In genomic region chr3:124730920-124731297, GRCh38 we compare ENCODE assay signal across 9 cellular contexts. TPM values are rescaled to one million over a fixed set of nuclear protein-coding genes. Genes with fewer than 3 reads are reported as not detected.
DNase-seq lines count a peak whose midpoint lies in the region; ATAC-seq, FAIRE-seq and TF ChIP-seq lines count a peak whose summit lies in the region.
"Had no signal": no experiment of that assay in that cellular context is flagged by ENCODE, and none has a peak within 500 bp of the region (broad histone marks: within the 10 kb centered on the region; RNA-seq: fewer than 3 reads in every experiment).

No MANE protein-coding gene starts in this region.

- intact Hi-C loops in spleen (cut with DNase I; ENCODE audit: low total_unique reads), result no loop called here

- TF ChIP-seq POLR2A in H54 (IDR thresholded peaks at IDR 0.05; ENCODE audit: low read depth, low read length) (no peak), spleen (IDR thresholded peaks at IDR 0.05) (no peak)

- H3K4me1 ChIP-seq in hepatocyte (ENCODE audit: insufficient read depth), result peaks cover 12% of the 10 kb centered on the region
- peaks cover 23 to 53% (median 36%) of the 10 kb centered on the region in 6 donors for H3K4me1 ChIP-seq in spleen

- 23% methylated on average over 13 of the region's 13 CpGs for WGBS in hepatocyte (ENCODE audit: low lambda C conversion rate, missing lambda C conversion rate)
- WGBS in spleen, 5 donors, result 13 to 18% (median 17%) methylated on average over 13 of the region's 13 CpGs

- H3K27ac ChIP-seq in hepatocyte, result peak overlapping the region; percentile 91
- peak overlapping the region in 6 of 8 donors; percentile 64 to 86 (median 80) for H3K27ac ChIP-seq in spleen

- H4K20me1 ChIP-seq in hepatocyte (ENCODE audit: insufficient read depth, poor library complexity, severe bottlenecking), result peaks cover 4% of the 10 kb centered on the region

- peaks cover 51% of the 10 kb centered on the region for H3K79me2 ChIP-seq in hepatocyte

- H3K4me2 ChIP-seq in hepatocyte, result peak overlapping the region; percentile 89

- peak; percentile 23 for FAIRE-seq in H54 (lab: Jason Lieb, UNC)
- FAIRE-seq: islet of Langerhans had no signal

- ATAC-seq in HG03045 (IDR thresholded peaks at IDR 0.05; ENCODE audit: unreplicated experiment) (no peak), GM21619 (IDR thresholded peaks at IDR 0.05; ENCODE audit: unreplicated experiment) (no peak), GM18861 (IDR thresholded peaks at IDR 0.05; ENCODE audit: unreplicated experiment) (no peak)

- TF ChIP-seq CTCF in hepatocyte (IDR thresholded peaks at IDR 0.05; ENCODE audit: poor library complexity) (no peak), spleen (IDR thresholded peaks at IDR 0.05 in 8 of 11, conservative IDR thresholded peaks at IDR 0.05 in 3 of 11) (no peak)

- no peaks in the 10 kb centered on the region for H3K36me3 ChIP-seq in hepatocyte (replicated peaks; ENCODE audit: insufficient read depth, low read depth)
- H3K36me3 ChIP-seq in spleen, result peaks cover 0 to 19% (median 11%) of the 10 kb centered on the region in 6 donors

- peak overlapping the region; percentile 62 for H3K4me3 ChIP-seq in hepatocyte
- peak overlapping the region; percentile 59 to 96 (median 80) for H3K4me3 ChIP-seq in spleen

- peak overlapping the region; percentile 79 for H2AFZ ChIP-seq in hepatocyte

- DNase-seq in H54 (ENCODE audit: insufficient read length, low spot score), result no peak
- DNase-seq in activated CD4-positive, alpha-beta T cell treated with anti-CD3 and anti-CD28 coated beads, Interleukin-2, amount 50 U/mL, for 48 hours, result peak; percentile 24 to 27
- no peak for DNase-seq in hepatocyte (ENCODE audit: low spot score)
- DNase-seq in spleen, result no peak
- no peak for DNase-seq in middle frontal gyrus (ENCODE audit: extremely low spot score, low spot score)

- H3K27me3 ChIP-seq in hepatocyte, result no peaks in the 10 kb centered on the region
- peaks cover 0 to 29% (median 0%) of the 10 kb centered on the region in 7 donors for H3K27me3 ChIP-seq in spleen (replicated peaks in 1 of 7)

- H3K9me2 ChIP-seq in hepatocyte (replicated peaks; ENCODE audit: insufficient read depth), result no peaks in the 10 kb centered on the region

- H3K9me3 ChIP-seq in hepatocyte (ENCODE audit: low read depth) (no peaks in the 10 kb centered on the region), spleen (no peaks in the 10 kb centered on the region)

RNA-seq across cellular contexts. Expression of gene UMPS, which starts 0.7 kb away (rescaled TPM):
- total RNA-seq in hepatocyte, result 25.9 and 108 TPM in 2 replicates
- polyA plus RNA-seq in hepatocyte, result 35.1 and 37.3 TPM in 2 replicates
- 10 to 100 TPM; 21.9 to 41.8 (median 26.7) TPM for total RNA-seq in spleen
- 10 to 100 TPM; 11.2 to 39.8 (median 17.6) TPM for polyA plus RNA-seq in spleen

Comparison
In these comparisons a context has a peak if more than half of its experiments do, and no peak if none do; other contexts are left out.
1. DNase-seq: peak in activated CD4-positive, alpha-beta T cell treated with anti-CD3 and anti-CD28 coated beads, Interleukin-2, amount 50 U/mL, for 48 hours (2 of 2); none in H54 (single experiment), hepatocyte (single experiment), spleen (single experiment) and middle frontal gyrus (single experiment).